Comparison of ENCODE assay signal across 10 cellular contexts in the genomic region with DNA sequence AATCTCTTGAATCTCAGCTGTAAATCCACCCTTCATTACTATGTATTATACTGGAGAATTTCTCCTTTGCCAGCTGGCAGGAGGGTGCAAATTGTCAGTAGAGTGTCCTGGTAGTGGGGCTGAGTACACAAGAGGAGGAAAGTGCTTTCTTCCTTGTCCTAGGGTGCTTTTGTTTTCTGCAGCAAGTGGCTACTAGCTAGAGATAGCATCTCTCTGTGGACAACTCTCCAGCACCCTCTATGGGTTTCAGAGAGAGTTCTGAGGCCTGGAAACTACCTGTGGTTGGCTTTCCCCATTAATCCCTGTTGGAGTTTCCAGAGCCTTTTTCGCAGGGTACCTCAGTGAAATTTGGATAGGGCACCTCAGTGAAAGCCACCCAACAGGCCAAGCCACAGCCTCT.
DNase-seq lines count a peak whose midpoint lies in the region; ATAC-seq and TF ChIP-seq lines count a peak whose summit lies in the region.
"Had no signal": no experiment of that assay in that cellular context is flagged by ENCODE, and none has a peak within 500 bp of the region (broad histone marks: within the 10 kb centered on the region; RNA-seq: fewer than 3 reads in every experiment).

No MANE protein-coding gene starts in this region.

- no peaks in the 10 kb centered on the region for H3K9me3 Mint-ChIP-seq in Calu3 (ENCODE audit: low read depth, unreplicated experiment)
- peaks cover 0 to 9% (median 2%) of the 10 kb centered on the region in 8 donors for H3K9me3 Mint-ChIP-seq in CD4-positive, alpha-beta memory T cell
- H3K9me3 Mint-ChIP-seq: activated naive CD4-positive, alpha-beta T cell treated with anti-CD3 and anti-CD28 coated beads, Interleukin-2, amount 50 U/mL, for 24 hours had no signal

- no peaks in the 10 kb centered on the region for H3K9me2 ChIP-seq in GM23248 (ENCODE audit: insufficient read depth)

- POLR2A ChIA-PET in CD4-positive, alpha-beta memory T cell (lab: Charles Lee; ENCODE audit: partially characterized antibody), result no interaction called here

- H3K9me3 ChIP-seq in GM23248 (ENCODE audit: low read depth), result no peaks in the 10 kb centered on the region
- H3K9me3 ChIP-seq in iPS DF 6.9 (ENCODE audit: control insufficient read depth, insufficient read depth, low read length), result no peaks in the 10 kb centered on the region
- H3K9me3 ChIP-seq in CD4-positive, alpha-beta memory T cell (ENCODE audit: control insufficient read depth in 1 of 2, low read length in 2 of 2), result no peaks in the 10 kb centered on the region

- intact Hi-C loops in Calu3 (cut with micrococcal nuclease; ENCODE audit: unreplicated experiment), result no loop called here
- intact Hi-C loops in CD4-positive, alpha-beta memory T cell (cut with micrococcal nuclease), result no loop called here

- H3K36me3 ChIP-seq in GM23248 (ENCODE audit: low read depth), result no peaks in the 10 kb centered on the region
- no peaks in the 10 kb centered on the region for H3K36me3 ChIP-seq in iPS DF 6.9 (ENCODE audit: control insufficient read depth, insufficient read depth, low read length)
- no peaks in the 10 kb centered on the region for H3K36me3 ChIP-seq in CD4-positive, alpha-beta memory T cell (ENCODE audit: insufficient read depth, low read length)

- H3K27ac ChIP-seq in GM23248 (no peak overlapping the region), iPS DF 6.9 (ENCODE audit: low read length) (no peak overlapping the region)
- no peak overlapping the region for H3K27ac ChIP-seq in CD4-positive, alpha-beta memory T cell (ENCODE audit: low read depth, low read length)

- H3K4me2 ChIP-seq in GM23248 (ENCODE audit: unreplicated experiment), result no peak overlapping the region

- no peaks in the 10 kb centered on the region for H3F3A ChIP-seq in GM23248 (ENCODE audit: insufficient read depth)

- no peak overlapping the region for H3K27ac Mint-ChIP-seq in Calu3 (ENCODE audit: unreplicated experiment)
- H3K27ac Mint-ChIP-seq in CD4-positive, alpha-beta memory T cell, result no peak overlapping the region
- H3K27ac Mint-ChIP-seq: activated naive CD4-positive, alpha-beta T cell treated with anti-CD3 and anti-CD28 coated beads, Interleukin-2, amount 50 U/mL, for 24 hours had no signal

- BruUV-seq in Calu3 (replicated peaks; lab: Mats Ljungman, UMichigan), result no TSS peak

- 67 to 70% methylated on average over 1 of the region's 1 CpG for WGBS in GM23248 (ENCODE audit: low coverage in 1 of 2, low lambda C conversion rate in 2 of 2, missing lambda C conversion rate in 2 of 2), 2 experiments
- no CpG with 5 or more reads among the region's 1 CpG for WGBS in iPS DF 6.9 (ENCODE audit: insufficient coverage, insufficient read length)

- no peaks in the 10 kb centered on the region for H3K27me3 ChIP-seq in GM23248 (replicated peaks; ENCODE audit: insufficient read depth)
- no peaks in the 10 kb centered on the region for H3K27me3 ChIP-seq in iPS DF 6.9 (ENCODE audit: control insufficient read depth, insufficient read depth, low read length)
- H3K27me3 ChIP-seq in CD4-positive, alpha-beta memory T cell (ENCODE audit: insufficient read depth, low read length), result no peaks in the 10 kb centered on the region

- no peak overlapping the region for H3K9ac ChIP-seq in GM23248

- ATAC-seq in HG03442 (IDR thresholded peaks at IDR 0.05; ENCODE audit: unreplicated experiment) (no peak), GM18519 (IDR thresholded peaks at IDR 0.05; ENCODE audit: low FRiP score, unreplicated experiment) (no peak)

- no peaks in the 10 kb centered on the region for H3K36me3 Mint-ChIP-seq in Calu3 (ENCODE audit: insufficient read depth, unreplicated experiment)
- H3K36me3 Mint-ChIP-seq in CD4-positive, alpha-beta memory T cell, result no peaks in the 10 kb centered on the region
- H3K36me3 Mint-ChIP-seq: activated naive CD4-positive, alpha-beta T cell treated with anti-CD3 and anti-CD28 coated beads, Interleukin-2, amount 50 U/mL, for 24 hours had no signal

- CTCF ChIA-PET in Calu3 (lab: Charles Lee), result no interaction called here
- CTCF ChIA-PET in CD4-positive, alpha-beta memory T cell (lab: Charles Lee; ENCODE audit: partially characterized antibody), result no interaction called here

- in situ Hi-C loops in GM23248 (cut with MboI), result no loop called here
- in situ Hi-C loops in SK-MEL-5 (cut with HindIII; ENCODE audit: low pct_unique_long_range_greater_than_20kb, low sequenced_read_pairs), result no loop called here

- H3K27me3 Mint-ChIP-seq in Calu3 (ENCODE audit: unreplicated experiment), result no peaks in the 10 kb centered on the region
- no peaks in the 10 kb centered on the region for H3K27me3 Mint-ChIP-seq in CD4-positive, alpha-beta memory T cell
- H3K27me3 Mint-ChIP-seq: activated naive CD4-positive, alpha-beta T cell treated with anti-CD3 and anti-CD28 coated beads, Interleukin-2, amount 50 U/mL, for 24 hours had no signal

- DNase-seq in Calu3, result peak; percentile 1
- DNase-seq in GM23248, result peak; percentile 37
- peak; percentile 56 for DNase-seq in SK-MEL-5 (ENCODE audit: low read depth, low spot score)
- peak; percentile 67 for DNase-seq in iPS DF 6.9 (ENCODE audit: low read depth, low spot score)
- no peak for DNase-seq in CD4-positive, alpha-beta memory T cell
- no peak for DNase-seq in superior temporal gyrus (ENCODE audit: extremely low spot score)
- DNase-seq: hypothalamus had no signal

- no peaks in the 10 kb centered on the region for H3K79me2 ChIP-seq in GM23248 (ENCODE audit: insufficient read depth)

- TF ChIP-seq CTCF in Calu3 (IDR thresholded peaks at IDR 0.05; ENCODE audit: unreplicated experiment), result no peak

- H3K4me3 ChIP-seq in GM23248 (no peak overlapping the region), iPS DF 6.9 (ENCODE audit: low read length) (no peak overlapping the region)
- H3K4me3 ChIP-seq in CD4-positive, alpha-beta memory T cell (ENCODE audit: low read length in 2 of 2), result no peak overlapping the region

- no peaks in the 10 kb centered on the region for H3K4me1 ChIP-seq in GM23248 (ENCODE audit: insufficient read depth)
- H3K4me1 ChIP-seq in iPS DF 6.9 (ENCODE audit: control insufficient read depth, insufficient read depth, low read length), result no peaks in the 10 kb centered on the region
- H3K4me1 ChIP-seq in CD4-positive, alpha-beta memory T cell (ENCODE audit: insufficient read depth, low read length), result no peaks in the 10 kb centered on the region

- H3K4me3 Mint-ChIP-seq in Calu3 (ENCODE audit: low read depth, unreplicated experiment), result no peak overlapping the region
- no peak overlapping the region for H3K4me3 Mint-ChIP-seq in CD4-positive, alpha-beta memory T cell
- H3K4me3 Mint-ChIP-seq: activated naive CD4-positive, alpha-beta T cell treated with anti-CD3 and anti-CD28 coated beads, Interleukin-2, amount 50 U/mL, for 24 hours had no signal

- H3K4me1 Mint-ChIP-seq in Calu3 (ENCODE audit: low read depth, unreplicated experiment), result no peaks in the 10 kb centered on the region
- no peaks in the 10 kb centered on the region for H3K4me1 Mint-ChIP-seq in CD4-positive, alpha-beta memory T cell
- H3K4me1 Mint-ChIP-seq: activated naive CD4-positive, alpha-beta T cell treated with anti-CD3 and anti-CD28 coated beads, Interleukin-2, amount 50 U/mL, for 24 hours had no signal

- H4K20me1 ChIP-seq in GM23248 (ENCODE audit: insufficient read depth), result no peaks in the 10 kb centered on the region

- no peak overlapping the region for H2AFZ ChIP-seq in GM23248

Comparison
In these comparisons a context has a peak if more than half of its experiments do, and no peak if none do; other contexts are left out.
1. DNase-seq: peak in Calu3 (single experiment), GM23248 (single experiment), SK-MEL-5 (single experiment) and iPS DF 6.9 (single experiment); none in CD4-positive, alpha-beta memory T cell (0 of 5) and superior temporal gyrus (single experiment).